18 cellular contexts compared by ENCODE assay signal in genomic region chr5:160047362-160047761, GRCh38. TPM values are rescaled to one million over a fixed set of nuclear protein-coding genes. Genes with fewer than 3 reads are reported as not detected.
DNase-seq lines count a peak whose midpoint lies in the region; ATAC-seq lines count a peak whose summit lies in the region.
"Had no signal": no experiment of that assay in that cellular context is flagged by ENCODE, and none has a peak within 500 bp of the region (broad histone marks: within the 10 kb centered on the region; RNA-seq: fewer than 3 reads in every experiment).

No MANE protein-coding gene starts in this region.

- H3K9me3 ChIP-seq in adipocyte (ENCODE audit: control insufficient read depth, low read length) (no peaks in the 10 kb centered on the region), thymus (ENCODE audit: control insufficient read depth) (no peaks in the 10 kb centered on the region)
- H3K9me3 ChIP-seq: HAP-1 had no signal

- intact Hi-C loops in left ventricle myocardium superior (cut with micrococcal nuclease) = no loop called here

- H3K27me3 ChIP-seq in adipocyte (replicated peaks; ENCODE audit: control insufficient read depth, insufficient read depth, low read length) (no peaks in the 10 kb centered on the region), thymus (ENCODE audit: control insufficient read depth, insufficient read depth) (no peaks in the 10 kb centered on the region)

- peaks cover 23% of the 10 kb centered on the region for H3K4me1 ChIP-seq in adipocyte (ENCODE audit: control insufficient read depth, insufficient read depth, low read length)
- H3K4me1 ChIP-seq in thymus (ENCODE audit: control insufficient read depth, insufficient read depth, low read length) = no peaks in the 10 kb centered on the region

- ATAC-seq in left ventricle myocardium superior = peak; percentile 57

- H3K36me3 ChIP-seq in adipocyte (ENCODE audit: control insufficient read depth, insufficient read depth, low read length, severe bottlenecking) (peaks cover 43% of the 10 kb centered on the region), thymus (ENCODE audit: control insufficient read depth, insufficient read depth) (peaks cover 34% of the 10 kb centered on the region)

- DNase-seq in activated T-cell treated with anti-CD3 and anti-CD28 coated beads, Interleukin-2, amount 50 U/mL, for 24 hours = no peak
- DNase-seq in activated T-cell treated with anti-CD3 and anti-CD28 coated beads, Interleukin-2, amount 50 U/mL, for 1 hour = no peak
- DNase-seq in adipocyte (ENCODE audit: low read depth) = no peak
- no peak for DNase-seq in left ventricle myocardium superior
- DNase-seq in activated CD4-positive, alpha-beta T cell treated with anti-CD3 and anti-CD28 coated beads for 4 hours = no peak
- DNase-seq in dermis blood vessel endothelial cell = no peak
- DNase-seq in activated CD4-positive, alpha-beta T cell treated with anti-CD3 and anti-CD28 coated beads for 1 hour = no peak
- DNase-seq: C1 segment of cervical spinal cord, DMS153, EL, Kasumi-1, NCI-H187 treated with DMSO at 0.1 percent for 48 hours, NCI-H2171, NCI-H446 treated with DMSO at 0.1 percent for 48 hours, NCI-H774 had no signal

- peak overlapping the region; percentile 15 for H3K27ac ChIP-seq in thymus (ENCODE audit: low read depth)
- H3K27ac ChIP-seq: 22Rv1 had no signal

- H3K4me3 Mint-ChIP-seq in activated T-cell treated with anti-CD3 and anti-CD28 coated beads, Interleukin-2, amount 50 U/mL, for 24 hours = no peak overlapping the region

- peak overlapping the region; percentile 63 for H3K9ac ChIP-seq in adipocyte (ENCODE audit: low read length)

- peak overlapping the region; percentile 53 for H3K27ac Mint-ChIP-seq in activated T-cell treated with anti-CD3 and anti-CD28 coated beads, Interleukin-2, amount 50 U/mL, for 24 hours

- H3K4me3 ChIP-seq in adipocyte (ENCODE audit: low read length) = peak overlapping the region; percentile 36
- no peak overlapping the region for H3K4me3 ChIP-seq in thymus (ENCODE audit: low read length)
- H3K4me3 ChIP-seq: HAP-1 had no signal

- 96% methylated on average over 3 of the region's 3 CpGs for WGBS in thymus

- H3K9me3 Mint-ChIP-seq in activated T-cell treated with anti-CD3 and anti-CD28 coated beads, Interleukin-2, amount 50 U/mL, for 24 hours = no peaks in the 10 kb centered on the region

- H3K27me3 Mint-ChIP-seq in activated T-cell treated with anti-CD3 and anti-CD28 coated beads, Interleukin-2, amount 50 U/mL, for 24 hours = no peaks in the 10 kb centered on the region

- H3K36me3 Mint-ChIP-seq in activated T-cell treated with anti-CD3 and anti-CD28 coated beads, Interleukin-2, amount 50 U/mL, for 24 hours (ENCODE audit: low read depth) = peaks cover 83% of the 10 kb centered on the region

- H3K4me1 Mint-ChIP-seq in activated T-cell treated with anti-CD3 and anti-CD28 coated beads, Interleukin-2, amount 50 U/mL, for 24 hours (ENCODE audit: low read depth) = peaks cover 12% of the 10 kb centered on the region

RNA-seq across cellular contexts. Expression of gene TTC1, which starts 38.4 kb away (rescaled TPM):
- total RNA-seq in left ventricle myocardium superior (118 TPM), dermis blood vessel endothelial cell (56.7 and 74.8 TPM in 2 replicates)
- polyA plus RNA-seq in thymus = 58.2 TPM
